ENCODE assay signal across 23 cellular contexts in the genomic region with DNA sequence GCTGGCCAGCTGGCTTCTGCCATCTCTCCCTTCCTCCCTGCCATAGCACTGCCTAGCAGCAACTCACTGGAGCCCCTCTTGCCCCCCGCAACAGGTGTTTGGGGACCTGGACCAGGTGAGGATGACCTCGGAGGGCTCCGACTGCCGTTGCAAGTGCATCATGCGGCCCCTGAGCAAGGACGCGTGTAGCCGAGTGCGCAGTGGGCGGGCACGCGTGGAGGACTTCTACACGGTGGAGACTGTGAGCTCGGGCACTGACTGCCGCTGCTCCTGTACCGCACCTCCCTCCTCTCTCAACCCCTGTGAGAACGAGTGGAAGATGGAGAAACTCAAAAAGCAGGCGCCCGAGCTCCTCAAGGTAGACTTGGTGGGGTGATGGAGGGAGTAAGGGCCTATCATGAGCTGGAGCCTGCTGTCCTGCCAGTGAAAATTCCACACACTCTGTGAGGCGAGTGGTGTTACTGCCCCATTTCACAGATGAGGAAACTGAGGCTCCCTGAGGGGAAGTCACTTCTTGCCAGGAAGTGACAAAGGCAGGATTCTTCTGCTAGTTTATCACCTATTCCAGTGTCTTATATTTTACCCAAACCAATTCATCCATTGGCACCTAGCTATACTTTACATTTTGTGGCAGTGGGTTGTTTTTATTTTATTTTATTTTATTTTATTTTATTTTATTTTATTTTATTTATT. TPM values are rescaled to one million over a fixed set of nuclear protein-coding genes. Genes with fewer than 3 reads are reported as not detected.
A peak's percentile ranks its signal among the peaks of the same experiment; 100 is the strongest.
DNase-seq lines count a peak whose midpoint lies in the region; ATAC-seq, FAIRE-seq and TF ChIP-seq lines count a peak whose summit lies in the region.
"Had no signal": no experiment of that assay in that cellular context is flagged by ENCODE, and none has a peak within 500 bp of the region (broad histone marks: within the 10 kb centered on the region; RNA-seq: fewer than 3 reads in every experiment).

No MANE protein-coding gene starts in this region.

- no peak overlapping the region for H4K8ac ChIP-seq in H1 (ENCODE audit: extremely low read depth, insufficient read depth, low read length)

- no peak overlapping the region for H2AK5ac ChIP-seq in H1 (ENCODE audit: low read depth, low read length)

- H3K9ac ChIP-seq in H1 (replicated peaks in 1 of 4; ENCODE audit: extremely low read depth in 1 of 4, low read depth in 3 of 4, low read length in 3 of 4) (no peak overlapping the region), smooth muscle cell (ENCODE audit: low read depth) (no peak overlapping the region)
- H3K9ac ChIP-seq: BLaER1 treated with 17β-estradiol and CSF1 and Interleukin-3, amounts not matched to agents 10 nM and 100 nM had no signal

- POLR2A ChIA-PET in activated naive CD8-positive, alpha-beta T cell treated with anti-CD3 and anti-CD28 coated beads, Interleukin-2, amount 10 ng/mL, durations not matched to agents 7 days and 5 days (lab: Charles Lee), result no interaction called here
- POLR2A ChIA-PET in H1 (lab: Charles Lee; ENCODE audit: partially characterized antibody), result interaction anchor here (0.6 kb wide), 2 partner anchors 111 to 627 kb away, joined by 3 read pairs; no protein-coding TSS in a partner anchor

- H3K79me2 ChIP-seq in H1 (ENCODE audit: control insufficient read depth in 1 of 2, insufficient read depth in 2 of 2, low read length in 2 of 2) (no peaks in the 10 kb centered on the region), smooth muscle cell (ENCODE audit: low read depth) (no peaks in the 10 kb centered on the region)

- H3K27ac ChIP-seq in H1 (ENCODE audit: low read depth, low read length), result no peak overlapping the region
- no peak overlapping the region for H3K27ac ChIP-seq in ovary
- H3K27ac ChIP-seq in uterus, result no peak overlapping the region
- no peak overlapping the region for H3K27ac ChIP-seq in smooth muscle cell (ENCODE audit: low read depth)
- H3K27ac ChIP-seq: ascending aorta, psoas muscle had no signal

- TF ChIP-seq RAD21 in H1 (IDR thresholded peaks at IDR 0.05 in 1 of 2, conservative IDR thresholded peaks at IDR 0.05 in 1 of 2; ENCODE audit: low read depth in 2 of 2, low read length in 2 of 2), result no peak

- no peak for FAIRE-seq in H1 (lab: Jason Lieb, UNC)
- FAIRE-seq: D721Med, small intestine, TTC549 had no signal

- no peak overlapping the region for H2BK5ac ChIP-seq in H1 (ENCODE audit: low read depth, low read length)

- intact Hi-C loops in ovary (cut with DNase I) (no loop called here), uterus (cut with DNase I; ENCODE audit: low total_unique reads) (no loop called here)

- no peaks in the 10 kb centered on the region for H3K4me1 ChIP-seq in H1 (replicated peaks in 1 of 4; ENCODE audit: control insufficient read depth in 3 of 4, insufficient read depth in 4 of 4, low read length in 3 of 4)
- no peaks in the 10 kb centered on the region for H3K4me1 ChIP-seq in ovary (ENCODE audit: insufficient read depth)
- H3K4me1 ChIP-seq in uterus, result no peaks in the 10 kb centered on the region
- H3K4me1 ChIP-seq in smooth muscle cell (ENCODE audit: low read depth), result no peaks in the 10 kb centered on the region
- H3K4me1 ChIP-seq: ascending aorta had no signal

- H3K79me1 ChIP-seq in H1 (ENCODE audit: low read depth, low read length), result no peaks in the 10 kb centered on the region

- DNase-seq in activated naive CD8-positive, alpha-beta T cell treated with anti-CD3 and anti-CD28 coated beads, Interleukin-2, amount 10 ng/mL, durations not matched to agents 7 days and 5 days, result peak; percentile 5
- DNase-seq in activated naive CD8-positive, alpha-beta T cell treated with anti-CD3 and anti-CD28 coated beads for 36 hours, result no peak
- peak in 1 of 2 experiments; percentile 41 for DNase-seq in H1 (ENCODE audit: low read depth in 1 of 2, low spot score in 2 of 2)
- peak in 4 of 5 donors; percentile 5 to 32 (median 16) for DNase-seq in ovary
- DNase-seq in uterus, result peak; percentile 13 to 17
- no peak for DNase-seq in smooth muscle cell (lab: John Stamatoyannopoulos, UW; ENCODE audit: unreplicated experiment)
- DNase-seq: ACHN; activated CD4-positive, alpha-beta T cell treated with anti-CD3 and anti-CD28 coated beads for 48 hours; activated naive CD4-positive, alpha-beta T cell; effector memory CD8-positive, alpha-beta T cell; midbrain; NCI-H187 treated with DMSO at 0.1 percent for 48 hours; NCI-H774; nephron progenitor cell; psoas muscle; SHP77; small intestine had no signal

- TF ChIP-seq EP300 in H1 (IDR thresholded peaks at IDR 0.05; ENCODE audit: borderline replicate concordance in 1 of 2, low read depth in 2 of 2, low read length in 2 of 2), result no peak
- TF ChIP-seq EP300 in ovary (IDR thresholded peaks at IDR 0.05), result no peak

- TF ChIP-seq POLR2A in H1 (IDR thresholded peaks at IDR 0.05; ENCODE audit: control extremely low read depth in 1 of 2, low read depth in 2 of 2, low read length in 2 of 2), result no peak
- TF ChIP-seq POLR2A in ovary (IDR thresholded peaks at IDR 0.05), result no peak
- no peak for TF ChIP-seq POLR2A in uterus (IDR thresholded peaks at IDR 0.05)

- no peaks in the 10 kb centered on the region for H3K9me3 Mint-ChIP-seq in activated naive CD8-positive, alpha-beta T cell treated with anti-CD3 and anti-CD28 coated beads, Interleukin-2, amount 10 ng/mL, durations not matched to agents 7 days and 5 days
- no peaks in the 10 kb centered on the region for H3K9me3 Mint-ChIP-seq in activated naive CD8-positive, alpha-beta T cell treated with anti-CD3 and anti-CD28 coated beads for 36 hours
- H3K9me3 Mint-ChIP-seq: effector memory CD8-positive, alpha-beta T cell; nephron progenitor cell had no signal

- no peak overlapping the region for H3K4ac ChIP-seq in H1 (replicated peaks; ENCODE audit: insufficient read length, low read depth, low read length)

- no peaks in the 10 kb centered on the region for H3K36me3 Mint-ChIP-seq in activated naive CD8-positive, alpha-beta T cell treated with anti-CD3 and anti-CD28 coated beads, Interleukin-2, amount 10 ng/mL, durations not matched to agents 7 days and 5 days
- H3K36me3 Mint-ChIP-seq in activated naive CD8-positive, alpha-beta T cell treated with anti-CD3 and anti-CD28 coated beads for 36 hours, result no peaks in the 10 kb centered on the region

- H3K23me2 ChIP-seq in H1 (ENCODE audit: low read depth, low read length), result no peaks in the 10 kb centered on the region

- H3K4me3 ChIP-seq in H1 (ENCODE audit: extremely low read depth in 1 of 4, insufficient read depth in 2 of 4, low read depth in 3 of 4, low read length in 4 of 4), result no peak overlapping the region
- H3K4me3 ChIP-seq in ovary, result no peak overlapping the region
- H3K4me3 ChIP-seq in uterus, result no peak overlapping the region
- H3K4me3 ChIP-seq in smooth muscle cell, result no peak overlapping the region
- H3K4me3 ChIP-seq: ascending aorta; BLaER1 treated with 17β-estradiol and CSF1 and Interleukin-3, amounts not matched to agents 10 nM and 100 nM; psoas muscle had no signal

- H4K5ac ChIP-seq in H1 (ENCODE audit: insufficient read length, low read depth, low read length), result no peak overlapping the region

- no peaks in the 10 kb centered on the region for H3K9me3 ChIP-seq in H1 (ENCODE audit: insufficient read depth in 2 of 2, low read depth in 1 of 2, low read length in 1 of 2)
- H3K9me3 ChIP-seq in ovary, result no peaks in the 10 kb centered on the region
- no peaks in the 10 kb centered on the region for H3K9me3 ChIP-seq in uterus
- no peaks in the 10 kb centered on the region for H3K9me3 ChIP-seq in smooth muscle cell (replicated peaks; ENCODE audit: low read depth)
- H3K9me3 ChIP-seq: ascending aorta; BLaER1 treated with 17β-estradiol and CSF1 and Interleukin-3, amounts not matched to agents 10 nM and 100 nM; psoas muscle had no signal

- TF ChIP-seq CTCF in H1 (IDR thresholded peaks at IDR 0.05; ENCODE audit: control extremely low read depth in 1 of 3, insufficient read depth in 1 of 3, low read depth in 1 of 3, low read length in 3 of 3) (no peak), ovary (IDR thresholded peaks at IDR 0.05) (no peak), uterus (IDR thresholded peaks at IDR 0.05) (no peak), smooth muscle cell (IDR thresholded peaks at IDR 0.05; ENCODE audit: borderline replicate concordance, insufficient read depth, poor library complexity, severe bottlenecking) (no peak)

- H4K20me1 ChIP-seq in H1 (replicated peaks in 1 of 2; ENCODE audit: control insufficient read depth in 1 of 2, insufficient read depth in 2 of 2, low read length in 2 of 2) (no peaks in the 10 kb centered on the region), smooth muscle cell (ENCODE audit: low read depth) (no peaks in the 10 kb centered on the region)
- H4K20me1 ChIP-seq: BLaER1 treated with 17β-estradiol and CSF1 and Interleukin-3, amounts not matched to agents 10 nM and 100 nM had no signal

- H2BK120ac ChIP-seq in H1 (replicated peaks; ENCODE audit: low read depth, low read length), result no peak overlapping the region

- H3K27me3 Mint-ChIP-seq in activated naive CD8-positive, alpha-beta T cell treated with anti-CD3 and anti-CD28 coated beads, Interleukin-2, amount 10 ng/mL, durations not matched to agents 7 days and 5 days, result peaks cover 20% of the 10 kb centered on the region
- H3K27me3 Mint-ChIP-seq in activated naive CD8-positive, alpha-beta T cell treated with anti-CD3 and anti-CD28 coated beads for 36 hours, result peaks cover 3% of the 10 kb centered on the region

- H2BK15ac ChIP-seq in H1 (ENCODE audit: low read length), result no peak overlapping the region

- H4K91ac ChIP-seq in H1 (replicated peaks; ENCODE audit: insufficient read length, low read length), result no peak overlapping the region

- H3F3A ChIP-seq in smooth muscle cell (ENCODE audit: low read depth), result no peaks in the 10 kb centered on the region

- no peak overlapping the region for H3K18ac ChIP-seq in H1 (ENCODE audit: extremely low read depth, low read length)

- no peak overlapping the region for H3K56ac ChIP-seq in H1 (replicated peaks; ENCODE audit: insufficient read length, low read depth, low read length)

- H3K4me2 ChIP-seq in H1 (ENCODE audit: insufficient read depth in 1 of 2, low read depth in 2 of 2, low read length in 2 of 2) (no peak overlapping the region), smooth muscle cell (no peak overlapping the region)

- CTCF ChIA-PET in H1 (lab: Charles Lee; ENCODE audit: partially characterized antibody), result interaction anchor here (0.8 to 65.2 kb wide), 3 partner anchors 12 to 63 kb away, joined by 3 to 1529 read pairs (median 281); a partner anchor contains a TSS

- H2AFZ ChIP-seq in H1 (ENCODE audit: low read length) (no peak overlapping the region), smooth muscle cell (ENCODE audit: low read depth) (no peak overlapping the region)

- no peak overlapping the region for H3K4me3 Mint-ChIP-seq in activated naive CD8-positive, alpha-beta T cell treated with anti-CD3 and anti-CD28 coated beads, Interleukin-2, amount 10 ng/mL, durations not matched to agents 7 days and 5 days
- H3K4me3 Mint-ChIP-seq in activated naive CD8-positive, alpha-beta T cell treated with anti-CD3 and anti-CD28 coated beads for 36 hours, result no peak overlapping the region
- H3K4me3 Mint-ChIP-seq: effector memory CD8-positive, alpha-beta T cell; nephron progenitor cell had no signal

- H3K14ac ChIP-seq in H1 (ENCODE audit: insufficient read length), result no peak overlapping the region

- H3K27me3 ChIP-seq in H1 (replicated peaks in 1 of 4; ENCODE audit: control insufficient read depth in 3 of 4, extremely low read depth in 1 of 4, insufficient read depth in 3 of 4, low read length in 3 of 4), result no peaks in the 10 kb centered on the region
- no peaks in the 10 kb centered on the region for H3K27me3 ChIP-seq in ovary
- H3K27me3 ChIP-seq in uterus, result no peaks in the 10 kb centered on the region
- no peaks in the 10 kb centered on the region for H3K27me3 ChIP-seq in smooth muscle cell (ENCODE audit: low read depth)
- H3K27me3 ChIP-seq: ascending aorta; BLaER1 treated with 17β-estradiol and CSF1 and Interleukin-3, amounts not matched to agents 10 nM and 100 nM had no signal

- H2BK12ac ChIP-seq in H1 (ENCODE audit: low read depth, low read length), result no peak overlapping the region

- H3K23ac ChIP-seq in H1 (ENCODE audit: insufficient read length), result no peak overlapping the region

- no peak overlapping the region for H2BK20ac ChIP-seq in H1 (ENCODE audit: low read length)

- H3K4me1 Mint-ChIP-seq in activated naive CD8-positive, alpha-beta T cell treated with anti-CD3 and anti-CD28 coated beads, Interleukin-2, amount 10 ng/mL, durations not matched to agents 7 days and 5 days, result peaks cover 3% of the 10 kb centered on the region
- H3K4me1 Mint-ChIP-seq in activated naive CD8-positive, alpha-beta T cell treated with anti-CD3 and anti-CD28 coated beads for 36 hours, result no peaks in the 10 kb centered on the region

- no peak for ATAC-seq in activated naive CD8-positive, alpha-beta T cell treated with anti-CD3 and anti-CD28 coated beads, Interleukin-2, amount 10 ng/mL, durations not matched to agents 7 days and 5 days (ENCODE audit: low read depth)
- no peak for ATAC-seq in HG03565 (IDR thresholded peaks at IDR 0.05; ENCODE audit: unreplicated experiment)
- no peak for ATAC-seq in GM18870 (IDR thresholded peaks at IDR 0.05; ENCODE audit: unreplicated experiment)
- ATAC-seq: effector memory CD8-positive, alpha-beta T cell; psoas muscle had no signal

- WGBS in H1 (ENCODE audit: extremely low coverage in 1 of 2, insufficient coverage in 1 of 2, insufficient read length in 1 of 2, insufficient replicate concordance in 2 of 2, low coverage in 1 of 2, low lambda C conversion rate in 2 of 2, missing lambda C conversion rate in 1 of 2), 2 experiments, result 91% methylated on average over 20 of the region's 20 CpGs; no CpG with 5 or more reads in 1 of the 2 experiments
- WGBS in ovary, 3 donors, result 91 to 95% (median 93%) methylated on average over 20 of the region's 20 CpGs
- 98% methylated on average over 20 of the region's 20 CpGs for WGBS in smooth muscle cell (ENCODE audit: low lambda C conversion rate)

- peaks cover 0 to 2% (median 0%) of the 10 kb centered on the region in 4 experiments; a peak in 1 of 8 replicates for H3K36me3 ChIP-seq in H1 (ENCODE audit: control insufficient read depth in 2 of 4, insufficient read depth in 4 of 4, low read length in 3 of 4)
- no peaks in the 10 kb centered on the region for H3K36me3 ChIP-seq in ovary
- no peaks in the 10 kb centered on the region for H3K36me3 ChIP-seq in uterus
- no peaks in the 10 kb centered on the region for H3K36me3 ChIP-seq in smooth muscle cell (ENCODE audit: low read depth)
- H3K36me3 ChIP-seq: ascending aorta; BLaER1 treated with 17β-estradiol and CSF1 and Interleukin-3, amounts not matched to agents 10 nM and 100 nM had no signal

- H3K27ac Mint-ChIP-seq in activated naive CD8-positive, alpha-beta T cell treated with anti-CD3 and anti-CD28 coated beads, Interleukin-2, amount 10 ng/mL, durations not matched to agents 7 days and 5 days, result no peak overlapping the region
- H3K27ac Mint-ChIP-seq in activated naive CD8-positive, alpha-beta T cell treated with anti-CD3 and anti-CD28 coated beads for 36 hours, result no peak overlapping the region
- H3K27ac Mint-ChIP-seq: effector memory CD8-positive, alpha-beta T cell; nephron progenitor cell had no signal

RNA-seq across cellular contexts. Expression of a gene that starts 10.1 kb away (rescaled TPM):
- not detected for total RNA-seq in activated naive CD8-positive, alpha-beta T cell treated with anti-CD3 and anti-CD28 coated beads, Interleukin-2, amount 10 ng/mL, durations not matched to agents 7 days and 5 days
- not detected for total RNA-seq in activated naive CD8-positive, alpha-beta T cell treated with anti-CD3 and anti-CD28 coated beads for 36 hours
- 11.4 and 11.5 TPM in 2 replicates for total RNA-seq in H1 (2021; fragmentation: NEBNext Ultra II Directional; extraction: Animal tissue kit (Norgen Biotek cat#: 25700))
- polyA plus RNA-seq in H1 (2011; rRNA removed) (7.8 and 8.7 TPM in 2 replicates), ovary (10 to 100 TPM; 25.2 to 27.2 TPM), smooth muscle cell (3.5 and 11.2 TPM in 2 replicates)
- 4.7 TPM for polyA plus RNA-seq in H1 (2011; cell fraction: cytosol; rRNA removed)
- polyA plus RNA-seq in H1 (2011; cell fraction: nucleus; rRNA removed), result 5.7 TPM
- 5.8 to 9.0 TPM (median 7.0 TPM) in 4 replicates for polyA plus RNA-seq in H1 (2012, experiment 1 of 2)
- 6.6 TPM for polyA plus RNA-seq in H1 (2012, experiment 2 of 2)
- 15.9 TPM for polyA plus RNA-seq in H1 (2013, experiment 1 of 2)
- 14.8 TPM for polyA plus RNA-seq in H1 (2013, experiment 2 of 2)
- polyA minus RNA-seq in H1 (2011; rRNA and poly(A)+ RNA removed), result 5.5 and 6.7 TPM in 2 replicates
- polyA minus RNA-seq in H1 (2011; cell fraction: cytosol; rRNA and poly(A)+ RNA removed), result 14.4 TPM
- 5.1 TPM for polyA minus RNA-seq in H1 (2011; cell fraction: nucleus; rRNA and poly(A)+ RNA removed)
- total RNA-seq in ovary (10 to 100 TPM; 14.7 to 63.4 (median 52.8) TPM), uterus (10 to 100 TPM; 21.3 to 86.5 (median 71.8) TPM), smooth muscle cell (6.6 and 17.0 TPM in 2 replicates)

RNA-seq across cellular contexts. Expression of a gene that starts 15.9 kb away (rescaled TPM):
- under 1 TPM; 0.06 to 0.11 TPM for total RNA-seq in activated naive CD8-positive, alpha-beta T cell treated with anti-CD3 and anti-CD28 coated beads, Interleukin-2, amount 10 ng/mL, durations not matched to agents 7 days and 5 days
- total RNA-seq in activated naive CD8-positive, alpha-beta T cell treated with anti-CD3 and anti-CD28 coated beads for 36 hours, result 1 to 10 TPM; 1.2 to 1.3 TPM
- 232 and 237 TPM in 2 replicates for total RNA-seq in H1 (2021; fragmentation: NEBNext Ultra II Directional; extraction: Animal tissue kit (Norgen Biotek cat#: 25700))
- polyA plus RNA-seq in H1 (2011; rRNA removed) (77.0 and 93.2 TPM in 2 replicates), ovary (1 to 10 TPM in 1 of 2 donors, under 1 TPM in 1; 0.29 to 1.5 TPM), smooth muscle cell (0.17 and 0.28 TPM in 2 replicates)
- 72.8 TPM for polyA plus RNA-seq in H1 (2011; cell fraction: cytosol; rRNA removed)
- 59.1 TPM for polyA plus RNA-seq in H1 (2011; cell fraction: nucleus; rRNA removed)
- polyA plus RNA-seq in H1 (2012, experiment 1 of 2), result 99.2 to 116 TPM (median 108 TPM) in 4 replicates
- polyA plus RNA-seq in H1 (2012, experiment 2 of 2), result 69.6 TPM
- 88.5 TPM for polyA plus RNA-seq in H1 (2013, experiment 1 of 2)
- polyA plus RNA-seq in H1 (2013, experiment 2 of 2), result 92.9 TPM
- 505 and 571 TPM in 2 replicates for polyA minus RNA-seq in H1 (2011; rRNA and poly(A)+ RNA removed)
- polyA minus RNA-seq in H1 (2011; cell fraction: cytosol; rRNA and poly(A)+ RNA removed), result 196 TPM
- 104 TPM for polyA minus RNA-seq in H1 (2011; cell fraction: nucleus; rRNA and poly(A)+ RNA removed)
- total RNA-seq in ovary (1 to 10 TPM in 3 of 7 donors, under 1 TPM in 4; 0.57 to 1.7 (median 1.00) TPM), uterus (1 to 10 TPM in 2 of 4 donors, under 1 TPM in 1, not detected in 1; under 0.01 to 2.6 (median 1.3) TPM), smooth muscle cell (0.31 and 1.5 TPM in 2 replicates)

Comparison
In these comparisons a context has a peak if more than half of its experiments do, and no peak if none do; other contexts are left out.
1. DNase-seq: peak in activated naive CD8-positive, alpha-beta T cell treated with anti-CD3 and anti-CD28 coated beads, Interleukin-2, amount 10 ng/mL, durations not matched to agents 7 days and 5 days (single experiment), ovary (4 of 5) and uterus (2 of 2); none in activated naive CD8-positive, alpha-beta T cell treated with anti-CD3 and anti-CD28 coated beads for 36 hours (single experiment) and smooth muscle cell (single experiment).
2. RNA of a gene that starts 15.9 kb away (total RNA-seq): 232 to 237 TPM in H1; under 0.01 to 2.6 TPM in uterus, 1.2 to 1.3 TPM in activated naive CD8-positive, alpha-beta T cell treated with anti-CD3 and anti-CD28 coated beads for 36 hours, 0.57 to 1.7 TPM in ovary, 0.31 to 1.5 TPM in smooth muscle cell and 0.06 to 0.11 TPM in activated naive CD8-positive, alpha-beta T cell treated with anti-CD3 and anti-CD28 coated beads, Interleukin-2, amount 10 ng/mL, durations not matched to agents 7 days and 5 days; every median in the first group is over 10 times any median in the second.